ENCODE assay signal across 11 cellular contexts in the genomic region with DNA sequence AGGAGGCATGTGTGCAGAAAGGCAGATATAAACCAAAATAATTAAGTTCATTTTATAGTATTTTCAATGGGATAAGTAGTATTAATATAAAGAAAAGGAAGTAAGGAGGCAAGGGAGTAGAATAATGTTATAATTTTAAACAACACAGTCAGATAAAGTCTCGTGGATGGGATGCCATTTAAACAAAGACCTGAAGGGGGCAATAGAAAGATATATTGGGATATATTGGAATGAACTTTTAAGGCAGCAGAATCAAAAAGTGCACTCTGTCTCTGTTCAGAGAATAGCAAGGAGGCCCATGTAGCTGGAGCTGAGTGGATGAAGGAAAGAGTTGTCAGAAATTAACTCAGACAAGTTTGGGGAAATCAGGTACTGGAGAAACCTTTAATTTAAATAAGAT.
DNase-seq lines count a peak whose midpoint lies in the region; ATAC-seq and TF ChIP-seq lines count a peak whose summit lies in the region.
"Had no signal": no experiment of that assay in that cellular context is flagged by ENCODE, and none has a peak within 500 bp of the region (broad histone marks: within the 10 kb centered on the region; RNA-seq: fewer than 3 reads in every experiment).

No MANE protein-coding gene starts in this region.

- H3K4me3 ChIP-seq in left ventricle myocardium inferior, result no peak overlapping the region
- H3K4me3 ChIP-seq in OCI-LY1 (ENCODE audit: low read depth, low read length, poor library complexity, severe bottlenecking), result no peak overlapping the region

- TF ChIP-seq CTCF in left ventricle myocardium inferior (IDR thresholded peaks at IDR 0.05; ENCODE audit: borderline replicate concordance) (peak; percentile 19), OCI-LY1 (IDR thresholded peaks at IDR 0.05; ENCODE audit: low read length) (peak; percentile 35), endothelial cell (IDR thresholded peaks at IDR 0.05; ENCODE audit: unreplicated experiment) (no peak)

- no peaks in the 10 kb centered on the region for H3K9me3 Mint-ChIP-seq in endothelial cell (ENCODE audit: unreplicated experiment)

- no peak overlapping the region for H3K9ac ChIP-seq in OCI-LY1 (ENCODE audit: low read length)

- no peaks in the 10 kb centered on the region for H4K20me1 ChIP-seq in OCI-LY1 (ENCODE audit: insufficient read depth, low read length)

- no peak for TF ChIP-seq POLR2A in erythroblast (IDR thresholded peaks at IDR 0.05; ENCODE audit: low read length)

- H3K27ac Mint-ChIP-seq in endothelial cell (ENCODE audit: unreplicated experiment), result no peak overlapping the region
- H3K27ac Mint-ChIP-seq: CD14-positive monocyte had no signal

- H3K4me1 Mint-ChIP-seq in endothelial cell (ENCODE audit: unreplicated experiment), result no peaks in the 10 kb centered on the region
- H3K4me1 Mint-ChIP-seq: CD14-positive monocyte had no signal

- no peaks in the 10 kb centered on the region for H3K27me3 Mint-ChIP-seq in endothelial cell (ENCODE audit: unreplicated experiment)

- H3K36me3 ChIP-seq in left ventricle myocardium inferior, result no peaks in the 10 kb centered on the region
- no peaks in the 10 kb centered on the region for H3K36me3 ChIP-seq in OCI-LY1 (ENCODE audit: insufficient read depth, low read length)

- DNase-seq in left ventricle myocardium inferior (no peak), Right ventricle myocardium inferior (ENCODE audit: missing footprints) (no peak), erythroblast (lab: John Stamatoyannopoulos, UW) (peak; percentile 14 to 17), NCI-H1105 treated with DMSO at 0.1 percent for 48 hours (lab: John Stamatoyannopoulos, UW) (no peak), endothelial cell (ENCODE audit: low spot score) (no peak)
- no peak for DNase-seq in activated naive CD4-positive, alpha-beta T cell (lab: John Stamatoyannopoulos, UW)
- DNase-seq: activated CD4-positive, CD25-positive, alpha-beta regulatory T cell treated with anti-CD3 and anti-CD28 coated beads, Interleukin-2, amount 50 U/mL, for 72 hours; stimulated activated naive CD8-positive, alpha-beta T cell treated with anti-CD3 and anti-CD28 coated beads, Interleukin-15, Interleukin-2, amounts not matched to agents 100 U/mL and 50 U/mL, for 24 hours had no signal

- no peaks in the 10 kb centered on the region for H3F3A ChIP-seq in OCI-LY1 (ENCODE audit: insufficient read depth, low read length)

- H3K27ac ChIP-seq in left ventricle myocardium inferior (replicated peaks) (no peak overlapping the region), OCI-LY1 (ENCODE audit: low read depth, low read length, poor library complexity, severe bottlenecking) (no peak overlapping the region)

- no peak for ATAC-seq in Right ventricle myocardium inferior
- ATAC-seq in GM21528 (IDR thresholded peaks at IDR 0.05; ENCODE audit: low FRiP score, unreplicated experiment), result no peak
- ATAC-seq: stimulated activated naive CD8-positive, alpha-beta T cell treated with anti-CD3 and anti-CD28 coated beads, Interleukin-15, Interleukin-2, amounts not matched to agents 100 U/mL and 50 U/mL, for 24 hours had no signal

- H3K9me2 ChIP-seq in OCI-LY1 (ENCODE audit: low read depth, low read length), result no peaks in the 10 kb centered on the region

- H3K4me3 Mint-ChIP-seq in endothelial cell (ENCODE audit: unreplicated experiment), result no peak overlapping the region
- H3K4me3 Mint-ChIP-seq: CD14-positive monocyte had no signal

- H3K4me1 ChIP-seq in left ventricle myocardium inferior (no peaks in the 10 kb centered on the region), OCI-LY1 (ENCODE audit: insufficient read depth, low read length, severe bottlenecking) (no peaks in the 10 kb centered on the region)

- no peak overlapping the region for H3K4me2 ChIP-seq in OCI-LY1 (ENCODE audit: low read length)

- H3K27me3 ChIP-seq in left ventricle myocardium inferior (ENCODE audit: low read depth) (no peaks in the 10 kb centered on the region), OCI-LY1 (ENCODE audit: insufficient read depth, low read length) (no peaks in the 10 kb centered on the region)

- H2AFZ ChIP-seq in OCI-LY1 (ENCODE audit: low read length), result no peak overlapping the region

- no peaks in the 10 kb centered on the region for H3K79me2 ChIP-seq in OCI-LY1 (ENCODE audit: insufficient read depth, low read length)

- no peaks in the 10 kb centered on the region for H3K36me3 Mint-ChIP-seq in endothelial cell (ENCODE audit: low read depth, unreplicated experiment)
- H3K36me3 Mint-ChIP-seq: CD14-positive monocyte had no signal

- H3K9me3 ChIP-seq in left ventricle myocardium inferior (replicated peaks) (no peaks in the 10 kb centered on the region), OCI-LY1 (ENCODE audit: low read length) (no peaks in the 10 kb centered on the region)

- intact Hi-C loops in left ventricle myocardium inferior (cut with micrococcal nuclease) (no loop called here), Right ventricle myocardium inferior (cut with DNase I) (no loop called here)

Comparison
In these comparisons a context has a peak if more than half of its experiments do, and no peak if none do; other contexts are left out.
1. DNase-seq: peak in erythroblast (2 of 2); none in left ventricle myocardium inferior (single experiment), Right ventricle myocardium inferior (single experiment), NCI-H1105 treated with DMSO at 0.1 percent for 48 hours (single experiment), activated naive CD4-positive, alpha-beta T cell (0 of 4) and endothelial cell (single experiment).